Comparison of ENCODE assay signal across 1 cellular context in genomic region chr6:165231581-165232276, GRCh38.
TF ChIP-seq lines count a peak whose summit lies in the region.

No MANE protein-coding gene starts in this region.

TF ChIP-seq in liver, 16 proteins besides CTCF, POLR2A, EP300 and RAD21 (continued from another document):
- TF ChIP-seq, protein P1, sequence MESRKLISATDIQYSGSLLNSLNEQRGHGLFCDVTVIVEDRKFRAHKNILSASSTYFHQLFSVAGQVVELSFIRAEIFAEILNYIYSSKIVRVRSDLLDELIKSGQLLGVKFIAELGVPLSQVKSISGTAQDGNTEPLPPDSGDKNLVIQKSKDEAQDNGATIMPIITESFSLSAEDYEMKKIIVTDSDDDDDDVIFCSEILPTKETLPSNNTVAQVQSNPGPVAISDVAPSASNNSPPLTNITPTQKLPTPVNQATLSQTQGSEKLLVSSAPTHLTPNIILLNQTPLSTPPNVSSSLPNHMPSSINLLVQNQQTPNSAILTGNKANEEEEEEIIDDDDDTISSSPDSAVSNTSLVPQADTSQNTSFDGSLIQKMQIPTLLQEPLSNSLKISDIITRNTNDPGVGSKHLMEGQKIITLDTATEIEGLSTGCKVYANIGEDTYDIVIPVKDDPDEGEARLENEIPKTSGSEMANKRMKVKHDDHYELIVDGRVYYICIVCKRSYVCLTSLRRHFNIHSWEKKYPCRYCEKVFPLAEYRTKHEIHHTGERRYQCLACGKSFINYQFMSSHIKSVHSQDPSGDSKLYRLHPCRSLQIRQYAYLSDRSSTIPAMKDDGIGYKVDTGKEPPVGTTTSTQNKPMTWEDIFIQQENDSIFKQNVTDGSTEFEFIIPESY (IDR thresholded peaks at IDR 0.05), result no peak
- no peak for TF ChIP-seq FOXA1 (IDR thresholded peaks at IDR 0.05)
- no peak for TF ChIP-seq TAF1 (conservative IDR thresholded peaks at IDR 0.05)
- TF ChIP-seq, protein P2, sequence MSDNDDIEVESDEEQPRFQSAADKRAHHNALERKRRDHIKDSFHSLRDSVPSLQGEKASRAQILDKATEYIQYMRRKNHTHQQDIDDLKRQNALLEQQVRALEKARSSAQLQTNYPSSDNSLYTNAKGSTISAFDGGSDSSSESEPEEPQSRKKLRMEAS (IDR thresholded peaks at IDR 0.05), result no peak
- no peak for TF ChIP-seq REST (IDR thresholded peaks at IDR 0.05)
- TF ChIP-seq EGR1 (IDR thresholded peaks at IDR 0.05; ENCODE audit: low read depth in 2 of 2), result no peak
- no peak for TF ChIP-seq GABPA (IDR thresholded peaks at IDR 0.05 in 1 of 2, conservative IDR thresholded peaks at IDR 0.05 in 1 of 2)
